ENCODE assay signal across 8 cellular contexts in the genomic region with DNA sequence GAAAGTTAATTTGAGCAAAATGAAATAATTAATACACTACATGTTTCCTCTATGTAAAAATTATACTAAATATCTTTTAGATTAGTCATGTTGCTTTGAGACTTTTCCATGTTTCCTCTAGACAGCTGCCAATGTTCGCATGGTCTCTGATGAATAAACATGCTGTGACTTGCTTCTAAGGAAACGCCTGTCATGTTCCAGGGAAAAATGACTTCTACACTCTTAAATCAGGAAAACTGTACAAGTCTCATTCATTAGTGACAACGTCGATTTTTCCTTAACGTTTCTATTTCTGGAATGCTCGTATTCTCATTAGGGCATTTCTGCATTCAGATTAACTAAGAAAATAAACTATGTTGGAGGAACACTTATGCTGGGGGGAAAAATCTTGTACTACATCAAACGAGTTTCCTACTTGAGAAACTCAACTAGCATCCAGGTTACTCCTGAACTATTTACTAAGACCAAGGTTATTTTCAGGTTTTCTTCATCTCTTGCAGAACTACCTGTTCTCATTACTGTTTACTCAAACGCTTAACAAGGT. TPM values are rescaled to one million over a fixed set of nuclear protein-coding genes. Genes with fewer than 3 reads are reported as not detected.
A peak's percentile ranks its signal among the peaks of the same experiment; 100 is the strongest.
DNase-seq lines count a peak whose midpoint lies in the region; ATAC-seq, FAIRE-seq and TF ChIP-seq lines count a peak whose summit lies in the region.

No MANE protein-coding gene starts in this region.

- BruUV-seq in endothelial cell of umbilical vein (replicated peaks; lab: Mats Ljungman, UMichigan) = TSS peak; percentile 77

- no peaks in the 10 kb centered on the region for H3K9me3 ChIP-seq in CD8-positive, alpha-beta T cell (ENCODE audit: low read length)
- no peaks in the 10 kb centered on the region for H3K9me3 ChIP-seq in endothelial cell of umbilical vein (replicated peaks; ENCODE audit: control insufficient read depth, insufficient read depth, low read length)

- intact Hi-C loops in CD8-positive, alpha-beta T cell (cut with DNase I, micrococcal nuclease) = no loop called here
- intact Hi-C loops in endothelial cell of umbilical vein (cut with micrococcal nuclease) = loop anchor here (2.0 to 5.0 kb wide), 3 partner anchors 45 to 152 kb away; no protein-coding TSS in a partner anchor

- no peak overlapping the region for H3K4me3 ChIP-seq in CD8-positive, alpha-beta T cell (ENCODE audit: low read depth, low read length)
- peak overlapping the region; percentile 48 to 84 (median 80) for H3K4me3 ChIP-seq in endothelial cell of umbilical vein (replicated peaks in 1 of 3; ENCODE audit: insufficient read depth in 1 of 3, low read depth in 1 of 3, low read length in 3 of 3)

- no peak for ATAC-seq in CD8-positive, alpha-beta T cell
- ATAC-seq in GM21529 (IDR thresholded peaks at IDR 0.05; ENCODE audit: unreplicated experiment) = no peak
- no peak for ATAC-seq in GM21576 (IDR thresholded peaks at IDR 0.05; ENCODE audit: unreplicated experiment)

- peak overlapping the region; percentile 80 for H3K4me3 Mint-ChIP-seq in CD8-positive, alpha-beta T cell
- H3K4me3 Mint-ChIP-seq in osteocyte (ENCODE audit: unreplicated experiment) = peak overlapping the region; percentile 84

- no peak overlapping the region for H3K27ac Mint-ChIP-seq in CD8-positive, alpha-beta T cell
- H3K27ac Mint-ChIP-seq in osteocyte (ENCODE audit: unreplicated experiment) = peak overlapping the region; percentile 73

- peaks cover 8% of the 10 kb centered on the region for H3K79me2 ChIP-seq in endothelial cell of umbilical vein (ENCODE audit: control insufficient read depth, insufficient read depth, low read length)

- CTCF ChIA-PET in CD8-positive, alpha-beta T cell (lab: Charles Lee) = no interaction called here
- CTCF ChIA-PET in endothelial cell of umbilical vein (lab: Charles Lee) = interaction anchor here (0.9 to 3.6 kb wide), 7 partner anchors 55 to 152 kb away, joined by 5 to 48 read pairs (median 20); no protein-coding TSS in a partner anchor

- no peaks in the 10 kb centered on the region for H3K9me3 Mint-ChIP-seq in CD8-positive, alpha-beta T cell
- no peaks in the 10 kb centered on the region for H3K9me3 Mint-ChIP-seq in osteocyte (ENCODE audit: unreplicated experiment)

- no peaks in the 10 kb centered on the region for H3K36me3 Mint-ChIP-seq in CD8-positive, alpha-beta T cell
- H3K36me3 Mint-ChIP-seq in osteocyte (ENCODE audit: unreplicated experiment) = no peaks in the 10 kb centered on the region

- no peak overlapping the region for H2AFZ ChIP-seq in endothelial cell of umbilical vein (ENCODE audit: low read depth, low read length)

- H3K27ac ChIP-seq in CD8-positive, alpha-beta T cell (ENCODE audit: low read depth, low read length) = no peak overlapping the region
- H3K27ac ChIP-seq in endothelial cell of umbilical vein (ENCODE audit: insufficient read depth, low read depth, low read length) = peak overlapping the region; percentile 74

- H3K4me1 ChIP-seq in CD8-positive, alpha-beta T cell (ENCODE audit: insufficient read depth, low read length) = no peaks in the 10 kb centered on the region
- peaks cover 19% of the 10 kb centered on the region for H3K4me1 ChIP-seq in endothelial cell of umbilical vein (ENCODE audit: control insufficient read depth, extremely low read depth, insufficient read depth, low read length)

- dilution Hi-C loops in endothelial cell of umbilical vein (cut with MboI; ENCODE audit: extremely low pct_ligation_motif_present, low sequenced_read_pairs) = no loop called here

- H3K27me3 Mint-ChIP-seq in CD8-positive, alpha-beta T cell (ENCODE audit: low read depth) = peaks cover 36% of the 10 kb centered on the region
- no peaks in the 10 kb centered on the region for H3K27me3 Mint-ChIP-seq in osteocyte (ENCODE audit: unreplicated experiment)

- peaks cover 7% of the 10 kb centered on the region for H3K4me1 Mint-ChIP-seq in CD8-positive, alpha-beta T cell (ENCODE audit: low read depth)
- peaks cover 21% of the 10 kb centered on the region for H3K4me1 Mint-ChIP-seq in osteocyte (ENCODE audit: unreplicated experiment)

- peak; percentile 82 for FAIRE-seq in endothelial cell of umbilical vein (lab: Jason Lieb, UNC)

- TF ChIP-seq POLR2A in endothelial cell of umbilical vein (IDR thresholded peaks at IDR 0.05; ENCODE audit: low read depth, low read length) = peak; percentile 45

- H3K9ac ChIP-seq in endothelial cell of umbilical vein (replicated peaks; ENCODE audit: extremely low read depth, insufficient read depth, low read length) = peak overlapping the region; percentile 91

- TF ChIP-seq CTCF in CD8-positive, alpha-beta T cell (IDR thresholded peaks at IDR 0.05) = no peak
- TF ChIP-seq CTCF in endothelial cell of umbilical vein (IDR thresholded peaks at IDR 0.05; ENCODE audit: extremely low read depth in 1 of 2, insufficient read depth in 1 of 2, low read depth in 1 of 2, low read length in 2 of 2) (no peak), osteocyte (IDR thresholded peaks at IDR 0.05) (no peak)

- POLR2A ChIA-PET in CD8-positive, alpha-beta T cell (lab: Charles Lee) = no interaction called here
- POLR2A ChIA-PET in endothelial cell of umbilical vein (lab: Charles Lee) = interaction anchor here (0.9 kb wide), 1 partner anchor 55 kb away, joined by 3 read pairs; no protein-coding TSS in a partner anchor

- no peaks in the 10 kb centered on the region for H4K20me1 ChIP-seq in endothelial cell of umbilical vein (replicated peaks; ENCODE audit: control insufficient read depth, extremely low read depth, insufficient read depth, low read length)

- peak overlapping the region; percentile 96 for H3K4me2 ChIP-seq in endothelial cell of umbilical vein (ENCODE audit: insufficient read depth, low read length)

- H3K9me1 ChIP-seq in endothelial cell of umbilical vein (replicated peaks; ENCODE audit: control insufficient read depth, extremely low read depth, insufficient read depth, low read length) = no peaks in the 10 kb centered on the region

- H3K27me3 ChIP-seq in CD8-positive, alpha-beta T cell (ENCODE audit: insufficient read depth, low read length) = peaks cover 10% of the 10 kb centered on the region
- no peaks in the 10 kb centered on the region for H3K27me3 ChIP-seq in endothelial cell of umbilical vein (ENCODE audit: control insufficient read depth in 2 of 2, insufficient read depth in 2 of 2, low read length in 2 of 2)

- no peaks in the 10 kb centered on the region for H3K36me3 ChIP-seq in CD8-positive, alpha-beta T cell (ENCODE audit: insufficient read depth, low read length)
- H3K36me3 ChIP-seq in endothelial cell of umbilical vein (ENCODE audit: control insufficient read depth in 2 of 2, extremely low read depth in 1 of 2, insufficient read depth in 2 of 2, low read length in 2 of 2) = no peaks in the 10 kb centered on the region

- no peak for DNase-seq in CD8-positive, alpha-beta T cell
- DNase-seq in NCI-H1694 (lab: John Stamatoyannopoulos, UW) (peak; percentile 30), endothelial cell of umbilical vein (ENCODE audit: low read depth, low spot score) (peak; percentile 95), osteocyte (ENCODE audit: extremely low spot score, unreplicated experiment) (no peak), COR-L47 (lab: John Stamatoyannopoulos, UW) (no peak), T1000 (lab: John Stamatoyannopoulos, UW) (no peak)

TF ChIP-seq in endothelial cell of umbilical vein, 7 proteins besides CTCF, POLR2A, EP300 and RAD21:
- no peak for TF ChIP-seq EZH2 (IDR thresholded peaks at IDR 0.05; ENCODE audit: borderline replicate concordance, low read depth, low read length, severe bottlenecking)
- TF ChIP-seq POLR2AphosphoS5 (IDR thresholded peaks at IDR 0.05; ENCODE audit: insufficient read depth, low read depth, low read length) = no peak
- TF ChIP-seq JUN (IDR thresholded peaks at IDR 0.05; ENCODE audit: borderline replicate concordance, insufficient read depth, insufficient read length, low read depth) = peak; percentile 73
- no peak for TF ChIP-seq MYC (IDR thresholded peaks at IDR 0.05; ENCODE audit: low read depth, low read length)
- TF ChIP-seq FOS (IDR thresholded peaks at IDR 0.05; ENCODE audit: borderline replicate concordance, insufficient read depth, low read length) = peak; percentile 73
- no peak for TF ChIP-seq GATA2 (IDR thresholded peaks at IDR 0.05; ENCODE audit: insufficient read depth, insufficient read length, low read depth, low read length)
- TF ChIP-seq, protein P1, sequence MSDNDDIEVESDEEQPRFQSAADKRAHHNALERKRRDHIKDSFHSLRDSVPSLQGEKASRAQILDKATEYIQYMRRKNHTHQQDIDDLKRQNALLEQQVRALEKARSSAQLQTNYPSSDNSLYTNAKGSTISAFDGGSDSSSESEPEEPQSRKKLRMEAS (IDR thresholded peaks at IDR 0.05; ENCODE audit: insufficient read depth, insufficient read length) = no peak

RNA-seq across cellular contexts. Expression of a gene that starts 1.6 kb away (rescaled TPM):
- total RNA-seq in CD8-positive, alpha-beta T cell = 1 to 10 TPM in 1 of 2 experiments, under 1 TPM in 1; 0.76 to 1.4 TPM
- 38.2 and 38.4 TPM in 2 replicates for total RNA-seq in endothelial cell of umbilical vein
- polyA plus RNA-seq in endothelial cell of umbilical vein = 7.0 and 9.1 TPM in 2 replicates
- polyA plus RNA-seq in endothelial cell of umbilical vein (2011; cell fraction: cytosol; rRNA removed) = 8.5 and 8.6 TPM in 2 replicates
- 29.7 and 30.8 TPM in 2 replicates for polyA plus RNA-seq in endothelial cell of umbilical vein (2011; cell fraction: nucleus; rRNA removed)
- 9.0 and 13.4 TPM in 2 replicates for polyA plus RNA-seq in endothelial cell of umbilical vein (2012)
- polyA minus RNA-seq in endothelial cell of umbilical vein = 24.9 and 54.1 TPM in 2 replicates
- 8.5 TPM for polyA minus RNA-seq in endothelial cell of umbilical vein (2011; cell fraction: cytosol; rRNA and poly(A)+ RNA removed)
- polyA minus RNA-seq in endothelial cell of umbilical vein (2011; cell fraction: nucleus; rRNA and poly(A)+ RNA removed) = 123 and 182 TPM in 2 replicates
- 8.9 and 11.3 TPM in 2 replicates for total RNA-seq in osteocyte

Comparison
In these comparisons a context has a peak if more than half of its experiments do, and no peak if none do; other contexts are left out.
1. DNase-seq: peak in NCI-H1694 (single experiment) and endothelial cell of umbilical vein (single experiment); none in CD8-positive, alpha-beta T cell (0 of 7), osteocyte (single experiment), COR-L47 (single experiment) and T1000 (single experiment).